1 cellular context compared by ENCODE assay signal in the genomic region with DNA sequence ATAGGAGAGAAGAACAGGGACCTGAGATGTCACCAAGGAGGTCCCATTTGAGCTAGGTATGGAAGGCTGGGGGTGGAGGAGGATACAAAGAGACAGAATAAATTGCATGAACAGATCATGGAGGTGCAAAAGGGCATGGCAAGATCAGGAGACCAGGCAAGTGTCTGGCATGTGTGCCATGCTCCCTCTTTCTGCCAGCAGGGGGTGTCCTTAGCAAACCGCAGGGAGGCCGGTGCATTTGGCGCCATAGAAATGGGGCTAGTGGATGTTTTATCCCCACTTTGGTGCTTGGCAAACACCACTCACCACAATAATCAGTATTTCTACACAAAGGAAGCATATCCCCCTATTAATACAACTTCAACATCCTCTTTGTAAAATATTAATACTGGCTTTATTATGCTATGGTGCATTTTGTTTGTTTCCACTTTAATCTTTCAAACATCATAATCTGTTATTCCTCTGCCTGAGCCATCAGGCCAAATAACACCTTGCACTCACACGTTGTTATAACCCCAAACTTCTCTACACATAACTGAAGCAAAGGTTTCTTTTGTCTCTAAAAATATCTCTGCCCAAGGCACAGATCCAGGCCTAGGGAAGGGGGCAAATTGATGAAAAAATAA.
TF ChIP-seq lines count a peak whose summit lies in the region.

No MANE protein-coding gene starts in this region.

TF ChIP-seq in SK-N-SH treated with all-trans-retinoic acid at 6 μM for 48 hours, 23 proteins besides CTCF, POLR2A, EP300 and RAD21:
- 0 out of 2 replicates have a peak, but pooled peaks have one; percentile 29 for TF ChIP-seq OSR1 (CRISPR knock-in tag; IDR thresholded peaks at IDR 0.05)
- no peak for TF ChIP-seq PPARA (CRISPR knock-in tag; IDR thresholded peaks at IDR 0.05; ENCODE audit: borderline replicate concordance)
- TF ChIP-seq GLIS3 (CRISPR knock-in tag; IDR thresholded peaks at IDR 0.05): no peak
TF ChIP-seq in SK-N-SH treated with all-trans-retinoic acid at 6 μM for 48 hours: peak in this region for 1.
